Comparison of ENCODE assay signal across 12 cellular contexts in the genomic region with DNA sequence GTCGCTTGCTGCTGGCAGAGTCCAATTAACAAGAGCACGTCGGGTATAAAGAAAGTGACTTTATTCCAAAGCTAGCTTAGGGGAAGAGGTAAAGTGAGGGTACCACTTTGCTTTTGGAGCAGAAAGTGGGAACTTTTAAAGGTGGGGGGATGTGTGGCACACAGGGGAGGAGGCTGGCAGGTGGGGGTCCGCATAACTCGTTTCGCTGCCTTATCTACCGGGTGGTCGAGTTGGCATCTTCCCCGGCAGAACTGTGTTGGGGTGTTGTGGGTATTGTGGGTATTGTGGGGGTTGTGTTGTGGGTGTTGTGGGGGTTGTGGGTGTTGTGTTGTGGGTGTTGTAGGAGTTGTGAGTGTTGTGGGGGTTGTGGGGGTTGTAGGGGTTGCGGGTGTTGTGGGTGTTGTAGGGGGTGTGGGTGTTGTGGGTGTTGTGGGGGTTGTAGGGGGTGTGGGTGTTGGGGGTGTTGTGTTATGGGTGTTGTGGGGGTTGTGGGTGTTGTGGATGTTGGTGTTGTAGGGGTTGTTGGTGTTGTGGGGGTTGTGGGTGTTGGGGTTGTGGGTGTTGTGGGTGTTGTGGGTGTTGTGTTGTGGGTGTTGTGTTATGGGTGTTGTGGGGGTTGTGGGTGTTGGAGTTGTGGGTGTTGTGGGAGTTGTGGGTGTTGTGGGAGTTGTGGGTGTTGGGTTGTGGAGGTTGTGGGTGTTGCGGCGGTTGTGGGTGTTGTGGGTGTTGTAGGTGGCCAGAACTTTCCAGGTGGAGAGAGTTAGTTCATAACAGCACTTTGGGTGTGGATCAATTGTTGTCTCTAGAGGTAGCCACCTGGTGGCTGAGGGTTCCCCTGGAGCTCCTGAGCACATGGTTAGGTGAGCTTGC. TPM values are rescaled to one million over a fixed set of nuclear protein-coding genes. Genes with fewer than 3 reads are reported as not detected.
DNase-seq lines count a peak whose midpoint lies in the region; ATAC-seq and TF ChIP-seq lines count a peak whose summit lies in the region.
"Had no signal": no experiment of that assay in that cellular context is flagged by ENCODE, and none has a peak within 500 bp of the region (broad histone marks: within the 10 kb centered on the region; RNA-seq: fewer than 3 reads in every experiment).

No MANE protein-coding gene starts in this region.

- H3K36me3 ChIP-seq in skeletal muscle satellite cell (ENCODE audit: insufficient read depth, low read length): no peaks in the 10 kb centered on the region
- H3K36me3 ChIP-seq: pancreas had no signal

- peak overlapping the region; percentile 61 for H3K27ac Mint-ChIP-seq in MCF 10A (ENCODE audit: low read depth, unreplicated experiment)

- peaks cover under 1% of the 10 kb centered on the region for H3K9me3 Mint-ChIP-seq in MCF 10A (ENCODE audit: unreplicated experiment)

- no peaks in the 10 kb centered on the region for H3K27me3 Mint-ChIP-seq in MCF 10A (ENCODE audit: insufficient read depth, unreplicated experiment)

- CTCF ChIA-PET in MCF 10A (lab: Yijun Ruan, JAX): interaction anchor here (0.6 to 0.8 kb wide), 4 partner anchors 61 to 653 kb away, joined by 3 read pairs; no protein-coding TSS in a partner anchor

- no peaks in the 10 kb centered on the region for H3K27me3 ChIP-seq in skeletal muscle satellite cell (ENCODE audit: control insufficient read depth, insufficient read depth, low read length)
- H3K27me3 ChIP-seq: gastroesophageal sphincter, pancreas, testis had no signal

- ATAC-seq in GM19328 (IDR thresholded peaks at IDR 0.05; ENCODE audit: unreplicated experiment) (no peak), HG03095 (IDR thresholded peaks at IDR 0.05; ENCODE audit: unreplicated experiment) (no peak)
- ATAC-seq: gastroesophageal sphincter had no signal

- TF ChIP-seq CTCF in GM12874 (IDR thresholded peaks at IDR 0.05; ENCODE audit: insufficient read depth, low read depth, low read length) (peak; percentile 35), MCF 10A (IDR thresholded peaks at IDR 0.05; ENCODE audit: unreplicated experiment) (no peak)

- H3K9ac ChIP-seq in skeletal muscle satellite cell (ENCODE audit: low read depth, low read length): no peak overlapping the region

- H3K9me3 ChIP-seq in skeletal muscle satellite cell (replicated peaks; ENCODE audit: low read length): no peaks in the 10 kb centered on the region
- H3K9me3 ChIP-seq: pancreas, testis had no signal

- H3K4me3 ChIP-seq in skeletal muscle satellite cell (ENCODE audit: low read length): no peak overlapping the region
- H3K4me3 ChIP-seq: pancreas, testis had no signal

- no peak overlapping the region for H3K4me3 Mint-ChIP-seq in MCF 10A (ENCODE audit: unreplicated experiment)

- DNase-seq in RPMI8226 (peak; percentile 51), MCF 10A (ENCODE audit: unreplicated experiment) (peak; percentile 21), ACHN (no peak), H4 (ENCODE audit: low spot score) (no peak)
- DNase-seq: NCI-H2227 treated with DMSO at 0.1 percent for 48 hours, testis had no signal

- in situ Hi-C loops in ACHN (cut with HindIII; ENCODE audit: low pct_ligation_motif_present, low pct_unique_long_range_greater_than_20kb, low sequenced_read_pairs): no loop called here

- H3K4me1 ChIP-seq in skeletal muscle satellite cell (ENCODE audit: control insufficient read depth, insufficient read depth, low read length): no peaks in the 10 kb centered on the region
- H3K4me1 ChIP-seq: pancreas, testis had no signal

- H3K4me1 Mint-ChIP-seq in MCF 10A (ENCODE audit: insufficient read depth, unreplicated experiment): peaks cover 24% of the 10 kb centered on the region

- POLR2A ChIA-PET in MCF 10A (lab: Yijun Ruan, JAX): interaction anchor here (0.6 to 1.5 kb wide), 2 partner anchors 83 to 106 kb away, joined by 3 to 4 read pairs; no protein-coding TSS in a partner anchor

- intact Hi-C loops in MCF 10A (cut with micrococcal nuclease): no loop called here

- peak overlapping the region; percentile 68 for H3K4me2 ChIP-seq in skeletal muscle satellite cell (ENCODE audit: low read length)

- peaks cover 24% of the 10 kb centered on the region for H3K36me3 Mint-ChIP-seq in MCF 10A (ENCODE audit: insufficient read depth, unreplicated experiment)

- BruUV-seq in MCF 10A (replicated peaks; lab: Mats Ljungman, UMichigan): no TSS peak

RNA-seq across cellular contexts. Expression of a gene that starts 52.7 kb away (rescaled TPM):
- total RNA-seq in MCF 10A (2022): 58.3 and 70.6 TPM in 2 replicates
- 23.4 and 27.4 TPM in 2 replicates for total RNA-seq in skeletal muscle satellite cell (2012; rRNA removed)
- 27.0 and 29.4 TPM in 2 replicates for total RNA-seq in H4 (2014; rRNA removed; shearing (Covaris generic))

Comparison
In these comparisons a context has a peak if more than half of its experiments do, and no peak if none do; other contexts are left out.
1. DNase-seq: peak in RPMI8226 (single experiment) and MCF 10A (single experiment); none in ACHN (single experiment) and H4 (single experiment).